ENCODE assay signal across 1 cellular context in genomic region chr1:145695781-145696629, GRCh38.
TF ChIP-seq lines count a peak whose summit lies in the region.

No MANE protein-coding gene starts in this region.

TF ChIP-seq in K562, 482 proteins besides CTCF, POLR2A, EP300 and RAD21 (continued from another document):
- TF ChIP-seq PATZ1 (CRISPR knock-in tag; IDR thresholded peaks at IDR 0.05; ENCODE audit: borderline replicate concordance) (no peak), CLOCK (CRISPR knock-in tag; IDR thresholded peaks at IDR 0.05; ENCODE audit: borderline replicate concordance) (no peak), RBM14 (IDR thresholded peaks at IDR 0.05; ENCODE audit: borderline replicate concordance, insufficient read depth, low read depth, low read length) (no peak), ETV6 (IDR thresholded peaks at IDR 0.05; ENCODE audit: borderline replicate concordance in 1 of 2, low read depth in 2 of 2, low read length in 1 of 2) (no peak), ETV6 (CRISPR knock-in tag; IDR thresholded peaks at IDR 0.05; ENCODE audit: borderline replicate concordance) (no peak), TCF3 (CRISPR knock-in tag; IDR thresholded peaks at IDR 0.05) (peak; percentile 34; the same call in 1 of the 2 replicates), POLR3G (IDR thresholded peaks at IDR 0.05; ENCODE audit: extremely low read depth, insufficient read length, insufficient replicate concordance) (no peak), HMBOX1 (IDR thresholded peaks at IDR 0.05) (peak; percentile 42; the same call in 1 of the 2 replicates), CBX3 (IDR thresholded peaks at IDR 0.05; ENCODE audit: borderline replicate concordance in 1 of 2, low read length in 2 of 2) (no peak), FOXA3 (CRISPR knock-in tag; conservative IDR thresholded peaks at IDR 0.05 in 1 of 2, IDR thresholded peaks at IDR 0.05 in 1 of 2) (peak; percentile 31 to 52; a peak in 1 of 4 replicates), STAT6 (CRISPR knock-in tag; IDR thresholded peaks at IDR 0.05) (no peak), STAT5B (CRISPR knock-in tag; IDR thresholded peaks at IDR 0.05) (no peak), ZNF217 (CRISPR knock-in tag; IDR thresholded peaks at IDR 0.05) (no peak), ZNF143 (CRISPR knock-in tag; IDR thresholded peaks at IDR 0.05) (no peak), NR2C1 (IDR thresholded peaks at IDR 0.05) (no peak), NR2C1 (tag; IDR thresholded peaks at IDR 0.05) (no peak), ZNF165 (CRISPR knock-in tag; IDR thresholded peaks at IDR 0.05; ENCODE audit: borderline replicate concordance) (no peak), ZNF398 (CRISPR knock-in tag; IDR thresholded peaks at IDR 0.05) (no peak), SPI1 (IDR thresholded peaks at IDR 0.05; ENCODE audit: borderline replicate concordance, low read depth, low read length) (peak; percentile 88), GTF2E2 (tag; IDR thresholded peaks at IDR 0.05) (no peak), TAL1 (IDR thresholded peaks at IDR 0.05) (peak; percentile 28), PHTF2 (CRISPR knock-in tag; IDR thresholded peaks at IDR 0.05) (no peak), TEAD4 (IDR thresholded peaks at IDR 0.05; ENCODE audit: low read length) (no peak), TEAD4 (CRISPR knock-in tag; IDR thresholded peaks at IDR 0.05; ENCODE audit: borderline replicate concordance) (no peak)
